ENCODE assay signal across 8 cellular contexts in genomic region chr10:72364239-72364777, GRCh38. TPM values are rescaled to one million over a fixed set of nuclear protein-coding genes. Genes with fewer than 3 reads are reported as not detected.
A peak's percentile ranks its signal among the peaks of the same experiment; 100 is the strongest.
DNase-seq lines count a peak whose midpoint lies in the region; ATAC-seq and TF ChIP-seq lines count a peak whose summit lies in the region.

No MANE protein-coding gene starts in this region.

- intact Hi-C loops in activated T-helper 2 cell treated with anti-CD3 and anti-CD28 coated beads, Interferon-gamma antibody, Interleukin-2, Interleukin-4, amounts not matched to agents 10 μg/mL and 5 μg/mL and 100 μg/mL, durations not matched to agents 14 hours and 24 hours and 36 hours (cut with micrococcal nuclease): loop anchor here (1.0 to 5.0 kb wide), 5 partner anchors 198 to 696 kb away; partner anchors contain the start of gene MCU

- no peaks in the 10 kb centered on the region for H3K27me3 ChIP-seq in DOHH2 (ENCODE audit: control insufficient read depth, low read length)
- no peaks in the 10 kb centered on the region for H3K27me3 ChIP-seq in GM23248 (replicated peaks; ENCODE audit: insufficient read depth)
- no peaks in the 10 kb centered on the region for H3K27me3 ChIP-seq in MM.1S (replicated peaks; ENCODE audit: insufficient read depth, low read length)
- H3K27me3 ChIP-seq in RWPE2 (ENCODE audit: insufficient read depth, poor library complexity, severe bottlenecking): no peaks in the 10 kb centered on the region
- H3K27me3 ChIP-seq in subcutaneous abdominal adipose tissue (ENCODE audit: control insufficient read depth in 5 of 5, insufficient read depth in 4 of 5, low read length in 5 of 5): no peaks in the 10 kb centered on the region

- peaks cover 19% of the 10 kb centered on the region for H3K4me1 Mint-ChIP-seq in activated T-helper 2 cell treated with anti-CD3 and anti-CD28 coated beads, Interferon-gamma antibody, Interleukin-2, Interleukin-4, amounts not matched to agents 10 μg/mL and 5 μg/mL and 100 μg/mL, durations not matched to agents 14 hours and 24 hours and 36 hours (ENCODE audit: low read depth)

- H2AFZ ChIP-seq in GM23248: peak overlapping the region; percentile 77
- peak overlapping the region; percentile 34 for H2AFZ ChIP-seq in MM.1S (ENCODE audit: low read length)

- H3K4me2 ChIP-seq in DOHH2 (ENCODE audit: low read length): peak overlapping the region; percentile 68
- H3K4me2 ChIP-seq in GM23248 (ENCODE audit: unreplicated experiment): peak overlapping the region; percentile 48
- H3K4me2 ChIP-seq in MM.1S (ENCODE audit: low read depth, low read length): peak overlapping the region; percentile 44; the same call in 1 of the 2 replicates

- 3% methylated on average over 12 of the region's 12 CpGs for WGBS in GM23248 (ENCODE audit: low coverage in 1 of 2, low lambda C conversion rate in 2 of 2, missing lambda C conversion rate in 2 of 2), 2 experiments

- H3K9ac ChIP-seq in GM23248 (peak overlapping the region; percentile 68), MM.1S (ENCODE audit: low read length) (no peak overlapping the region; the same call in 1 of the 2 replicates), subcutaneous abdominal adipose tissue (ENCODE audit: low read length in 5 of 5) (peak overlapping the region in 1 of 5 donors; percentile 38)

- peak; percentile 90 for ATAC-seq in RWPE2 (ENCODE audit: low read depth)

- peak; percentile 93 for TF ChIP-seq CTCF in DOHH2 (IDR thresholded peaks at IDR 0.05; ENCODE audit: low read depth, low read length, poor library complexity, severe bottlenecking)
- TF ChIP-seq CTCF in MM.1S (IDR thresholded peaks at IDR 0.05; ENCODE audit: low read length): peak; percentile 96
- TF ChIP-seq CTCF in RWPE2 (IDR thresholded peaks at IDR 0.05; ENCODE audit: poor library complexity, severe bottlenecking): peak; percentile 94
- peak; percentile 94 for TF ChIP-seq CTCF in fibroblast of villous mesenchyme (IDR thresholded peaks at IDR 0.05; ENCODE audit: insufficient read depth, low read depth, low read length)

- H4K20me1 ChIP-seq in DOHH2 (ENCODE audit: control insufficient read depth, insufficient read depth, low read depth, low read length) (no peaks in the 10 kb centered on the region), GM23248 (ENCODE audit: insufficient read depth) (no peaks in the 10 kb centered on the region), MM.1S (ENCODE audit: insufficient read depth, low read length) (no peaks in the 10 kb centered on the region)

- DNase-seq in GM23248 (peak; percentile 96), MM.1S (peak; percentile 91), RWPE2 (ENCODE audit: low spot score) (no peak), fibroblast of villous mesenchyme (ENCODE audit: low read depth) (peak; percentile 95), non-pigmented ciliary epithelial cell (ENCODE audit: low read depth) (peak; percentile 86)
- peak; percentile 79 for DNase-seq in activated T-helper 2 cell treated with anti-CD3 and anti-CD28 coated beads, Interferon-gamma antibody, Interleukin-2, Interleukin-4, amounts not matched to agents 10 μg/mL and 5 μg/mL and 100 μg/mL, durations not matched to agents 14 hours and 24 hours and 36 hours (ENCODE audit: low spot score)

- no peak overlapping the region for H3K27ac ChIP-seq in DOHH2 (ENCODE audit: low read depth, low read length)
- H3K27ac ChIP-seq in GM23248: peak overlapping the region; percentile 84
- no peak overlapping the region for H3K27ac ChIP-seq in MM.1S (ENCODE audit: low read length)
- H3K27ac ChIP-seq in RWPE2 (ENCODE audit: poor library complexity, severe bottlenecking): peak overlapping the region; percentile 60
- no peak overlapping the region for H3K27ac ChIP-seq in subcutaneous abdominal adipose tissue (ENCODE audit: low read depth, low read length)

- H3K27ac Mint-ChIP-seq in activated T-helper 2 cell treated with anti-CD3 and anti-CD28 coated beads, Interferon-gamma antibody, Interleukin-2, Interleukin-4, amounts not matched to agents 10 μg/mL and 5 μg/mL and 100 μg/mL, durations not matched to agents 14 hours and 24 hours and 36 hours: peak overlapping the region; percentile 40

- H3F3A ChIP-seq in DOHH2 (ENCODE audit: control insufficient read depth, insufficient read depth) (no peaks in the 10 kb centered on the region), GM23248 (ENCODE audit: insufficient read depth) (peaks cover 8% of the 10 kb centered on the region; the same call in 1 of the 2 replicates), MM.1S (ENCODE audit: insufficient read depth, low read length) (no peaks in the 10 kb centered on the region)

- H3K4me1 ChIP-seq in DOHH2 (ENCODE audit: control insufficient read depth, low read length): peaks cover 6% of the 10 kb centered on the region
- peaks cover 16% of the 10 kb centered on the region for H3K4me1 ChIP-seq in GM23248 (ENCODE audit: insufficient read depth)
- H3K4me1 ChIP-seq in MM.1S (ENCODE audit: low read length): 0 out of 2 replicates have a peak, but pooled peaks cover 6% of the 10 kb centered on the region
- H3K4me1 ChIP-seq in RWPE2 (ENCODE audit: insufficient read depth, poor library complexity, severe bottlenecking): peaks cover 10% of the 10 kb centered on the region
- peaks cover 3 to 11% (median 11%) of the 10 kb centered on the region in 5 donors for H3K4me1 ChIP-seq in subcutaneous abdominal adipose tissue (ENCODE audit: control insufficient read depth in 5 of 5, insufficient read depth in 5 of 5, low read length in 5 of 5)

- no peak overlapping the region for H3K4me3 Mint-ChIP-seq in activated T-helper 2 cell treated with anti-CD3 and anti-CD28 coated beads, Interferon-gamma antibody, Interleukin-2, Interleukin-4, amounts not matched to agents 10 μg/mL and 5 μg/mL and 100 μg/mL, durations not matched to agents 14 hours and 24 hours and 36 hours (ENCODE audit: low read depth)

- H3K36me3 ChIP-seq in DOHH2 (ENCODE audit: control insufficient read depth, low read length): no peaks in the 10 kb centered on the region
- H3K36me3 ChIP-seq in GM23248 (ENCODE audit: low read depth): no peaks in the 10 kb centered on the region
- no peaks in the 10 kb centered on the region for H3K36me3 ChIP-seq in MM.1S (replicated peaks; ENCODE audit: insufficient read depth, low read length)
- peaks cover 4% of the 10 kb centered on the region; the same call in 1 of the 2 replicates for H3K36me3 ChIP-seq in RWPE2 (ENCODE audit: low read depth)
- H3K36me3 ChIP-seq in subcutaneous abdominal adipose tissue (ENCODE audit: control insufficient read depth in 5 of 5, insufficient read depth in 5 of 5, low read length in 5 of 5): peaks cover 4 to 31% (median 27%) of the 10 kb centered on the region in 5 donors

- no peaks in the 10 kb centered on the region for H3K9me3 ChIP-seq in DOHH2 (ENCODE audit: control insufficient read depth, insufficient read depth, low read length)
- no peaks in the 10 kb centered on the region for H3K9me3 ChIP-seq in GM23248 (ENCODE audit: low read depth)
- no peaks in the 10 kb centered on the region for H3K9me3 ChIP-seq in MM.1S (replicated peaks; ENCODE audit: insufficient read depth, low read length)
- no peaks in the 10 kb centered on the region for H3K9me3 ChIP-seq in RWPE2 (ENCODE audit: severe bottlenecking)
- H3K9me3 ChIP-seq in subcutaneous abdominal adipose tissue (ENCODE audit: control insufficient read depth in 5 of 5, low read length in 5 of 5): no peaks in the 10 kb centered on the region

- H3K27me3 Mint-ChIP-seq in activated T-helper 2 cell treated with anti-CD3 and anti-CD28 coated beads, Interferon-gamma antibody, Interleukin-2, Interleukin-4, amounts not matched to agents 10 μg/mL and 5 μg/mL and 100 μg/mL, durations not matched to agents 14 hours and 24 hours and 36 hours (ENCODE audit: low read depth): peaks cover 2% of the 10 kb centered on the region

- H3K79me2 ChIP-seq in DOHH2 (ENCODE audit: control insufficient read depth, low read length) (no peaks in the 10 kb centered on the region), GM23248 (ENCODE audit: insufficient read depth) (no peaks in the 10 kb centered on the region), MM.1S (ENCODE audit: low read length) (no peaks in the 10 kb centered on the region)

- H3K4me3 ChIP-seq in DOHH2 (ENCODE audit: low read length) (peak overlapping the region; percentile 47), GM23248 (peak overlapping the region; percentile 49), MM.1S (ENCODE audit: low read length) (no peak overlapping the region; the same call in 1 of the 2 replicates), RWPE2 (ENCODE audit: severe bottlenecking) (no peak overlapping the region), fibroblast of villous mesenchyme (ENCODE audit: low read depth, low read length) (no peak overlapping the region), subcutaneous abdominal adipose tissue (ENCODE audit: low read depth in 1 of 5, low read length in 5 of 5) (peak overlapping the region; percentile 41 to 72 (median 55))

- in situ Hi-C loops in GM23248 (cut with MboI): loop anchor here (10.0 kb wide), 1 partner anchor 470 kb away; no protein-coding TSS in a partner anchor

- no peaks in the 10 kb centered on the region for H3K36me3 Mint-ChIP-seq in activated T-helper 2 cell treated with anti-CD3 and anti-CD28 coated beads, Interferon-gamma antibody, Interleukin-2, Interleukin-4, amounts not matched to agents 10 μg/mL and 5 μg/mL and 100 μg/mL, durations not matched to agents 14 hours and 24 hours and 36 hours (ENCODE audit: low read depth)

- H3K9me2 ChIP-seq in DOHH2 (replicated peaks; ENCODE audit: control insufficient read depth, low read length) (no peaks in the 10 kb centered on the region), GM23248 (ENCODE audit: insufficient read depth) (no peaks in the 10 kb centered on the region), MM.1S (replicated peaks; ENCODE audit: insufficient read depth, low read length) (no peaks in the 10 kb centered on the region)

- H3K9me3 Mint-ChIP-seq in activated T-helper 2 cell treated with anti-CD3 and anti-CD28 coated beads, Interferon-gamma antibody, Interleukin-2, Interleukin-4, amounts not matched to agents 10 μg/mL and 5 μg/mL and 100 μg/mL, durations not matched to agents 14 hours and 24 hours and 36 hours: no peaks in the 10 kb centered on the region

RNA-seq across cellular contexts. Expression of gene DNAJB12, which starts 9.6 kb away (rescaled TPM):
- total RNA-seq in GM23248 (2014; rRNA removed; shearing (Covaris generic)): 28.4 and 32.9 TPM in 2 replicates
- 32.0 and 33.5 TPM in 2 replicates for polyA plus RNA-seq in GM23248 (2016; fragmentation: Nextera tagmentation; extraction: Ambion mirVana)
- 27.6 and 34.0 TPM in 2 replicates for total RNA-seq in activated T-helper 2 cell treated with anti-CD3 and anti-CD28 coated beads, Interferon-gamma antibody, Interleukin-2, Interleukin-4, amounts not matched to agents 10 μg/mL and 5 μg/mL and 100 μg/mL, durations not matched to agents 14 hours and 24 hours and 36 hours
- total RNA-seq in fibroblast of villous mesenchyme: 32.5 and 32.8 TPM in 2 replicates

Comparison
In these comparisons a context has a peak if more than half of its experiments do, and no peak if none do; other contexts are left out.
1. H3K27ac ChIP-seq: peak in GM23248 (single experiment) and RWPE2 (single experiment); none in DOHH2 (single experiment), MM.1S (single experiment) and subcutaneous abdominal adipose tissue (single experiment).
2. H3K4me3 ChIP-seq: peak in DOHH2 (single experiment), GM23248 (single experiment) and subcutaneous abdominal adipose tissue (5 of 5); none in MM.1S (single experiment), RWPE2 (single experiment) and fibroblast of villous mesenchyme (single experiment).
3. Peak in every context shown above with its lines, with median percentiles within 50 percentile points of each other: H3K4me2 ChIP-seq and CTCF ChIP-seq.